In genomic region chr7:958221-959200, GRCh38 we compare ENCODE assay signal across 21 cellular contexts. TPM values are rescaled to one million over a fixed set of nuclear protein-coding genes. Genes with fewer than 3 reads are reported as not detected.
DNase-seq lines count a peak whose midpoint lies in the region; ATAC-seq and TF ChIP-seq lines count a peak whose summit lies in the region.
"Had no signal": no experiment of that assay in that cellular context is flagged by ENCODE, and none has a peak within 500 bp of the region (broad histone marks: within the 10 kb centered on the region; RNA-seq: fewer than 3 reads in every experiment).

No MANE protein-coding gene starts in this region.

- ATAC-seq in left ventricle myocardium superior (no peak), HG02970 (IDR thresholded peaks at IDR 0.05; ENCODE audit: low FRiP score, unreplicated experiment) (no peak)

- peaks cover 2 to 16% (median 6%) of the 10 kb centered on the region in 4 donors for H3K4me1 Mint-ChIP-seq in CD4-positive, alpha-beta memory T cell

- peaks cover 41% of the 10 kb centered on the region for H3K4me1 ChIP-seq in DOHH2 (ENCODE audit: control insufficient read depth, low read length)
- peaks cover 22% of the 10 kb centered on the region for H3K4me1 ChIP-seq in Karpas-422 (ENCODE audit: low read length)
- H3K4me1 ChIP-seq in CD4-positive, alpha-beta memory T cell (ENCODE audit: insufficient read depth, low read length): peaks cover 5% of the 10 kb centered on the region

- H3K36me3 Mint-ChIP-seq in CD4-positive, alpha-beta memory T cell: peaks cover 0 to 2% of the 10 kb centered on the region in 2 donors

- H4K20me1 ChIP-seq in DOHH2 (ENCODE audit: control insufficient read depth, insufficient read depth, low read depth, low read length) (no peaks in the 10 kb centered on the region), Karpas-422 (ENCODE audit: insufficient read depth, low read depth, low read length) (no peaks in the 10 kb centered on the region)

- H3K27ac Mint-ChIP-seq in CD4-positive, alpha-beta memory T cell: no peak overlapping the region

- POLR2A ChIA-PET in CD4-positive, alpha-beta memory T cell (lab: Charles Lee; ENCODE audit: partially characterized antibody): interaction anchor here (2.2 kb wide), 1 partner anchor 16 kb away, joined by 7 read pairs; the partner anchor contains the start of gene COX19

- H3K4me3 ChIP-seq in DOHH2 (ENCODE audit: low read length) (no peak overlapping the region), Karpas-422 (ENCODE audit: low read length) (no peak overlapping the region)
- no peak overlapping the region for H3K4me3 ChIP-seq in CD4-positive, alpha-beta memory T cell (ENCODE audit: low read length in 2 of 2)
- H3K4me3 ChIP-seq: coronary artery, smooth muscle cell had no signal

- H3K79me2 ChIP-seq in DOHH2 (ENCODE audit: control insufficient read depth, low read length): no peaks in the 10 kb centered on the region
- no peaks in the 10 kb centered on the region for H3K79me2 ChIP-seq in Karpas-422 (ENCODE audit: low read length)

- no peak for DNase-seq in Karpas-422
- DNase-seq in left ventricle myocardium superior: peak; percentile 21
- DNase-seq in posterior vena cava (ENCODE audit: low spot score): peak; percentile 71
- DNase-seq in central memory CD4-positive, alpha-beta T cell: no peak
- DNase-seq in CD4-positive, alpha-beta memory T cell: no peak
- DNase-seq: activated CD4-positive, alpha-beta T cell treated with anti-CD3 and anti-CD28 coated beads, Interleukin-2, amount 50 U/mL, for 4 hours; activated CD8-positive, alpha-beta memory T cell treated with anti-CD3 and anti-CD28 coated beads, Interleukin-2, amount 50 U/mL, for 48 hours; activated gamma-delta T cell; DMS79 treated with DMSO at 0.1 percent for 48 hours; midbrain; NCI-H1105 treated with DMSO at 0.1 percent for 48 hours; NCI-H2081 treated with DMSO at 0.1 percent for 48 hours; NCI-H510A; stimulated activated CD4-positive, alpha-beta T cell treated with anti-CD3 and anti-CD28 coated beads, Interleukin-4, amount 100 ng/mL, for 1 hour; stimulated activated naive CD4-positive, alpha-beta T cell had no signal

- H3K27ac ChIP-seq in DOHH2 (ENCODE audit: low read depth, low read length) (no peak overlapping the region), Karpas-422 (ENCODE audit: low read length) (no peak overlapping the region)
- no peak overlapping the region for H3K27ac ChIP-seq in CD4-positive, alpha-beta memory T cell (ENCODE audit: low read depth, low read length)
- H3K27ac ChIP-seq: coronary artery had no signal

- no peak overlapping the region for H3K4me3 Mint-ChIP-seq in CD4-positive, alpha-beta memory T cell
- H3K4me3 Mint-ChIP-seq: neural crest cell had no signal

- H3K9me3 ChIP-seq in DOHH2 (ENCODE audit: control insufficient read depth, insufficient read depth, low read length) (no peaks in the 10 kb centered on the region), Karpas-422 (ENCODE audit: low read length) (no peaks in the 10 kb centered on the region; the same call in 1 of the 2 replicates)
- no peaks in the 10 kb centered on the region for H3K9me3 ChIP-seq in CD4-positive, alpha-beta memory T cell (ENCODE audit: control insufficient read depth in 1 of 2, low read length in 2 of 2)

- H3K9ac ChIP-seq in Karpas-422 (ENCODE audit: low read length): 0 out of 2 replicates have a peak overlapping the region, but pooled peaks have one; percentile 17

- H3K27me3 ChIP-seq in DOHH2 (ENCODE audit: control insufficient read depth, low read length): peaks cover 19% of the 10 kb centered on the region
- H3K27me3 ChIP-seq in Karpas-422 (ENCODE audit: low read length): no peaks in the 10 kb centered on the region
- H3K27me3 ChIP-seq in CD4-positive, alpha-beta memory T cell (ENCODE audit: insufficient read depth, low read length): no peaks in the 10 kb centered on the region

- H3K4me2 ChIP-seq in DOHH2 (ENCODE audit: low read length) (no peak overlapping the region), Karpas-422 (ENCODE audit: low read depth, low read length, poor library complexity, severe bottlenecking) (no peak overlapping the region)
- H3K4me2 ChIP-seq: smooth muscle cell had no signal

- CTCF ChIA-PET in CD4-positive, alpha-beta memory T cell (lab: Charles Lee; ENCODE audit: partially characterized antibody): interaction anchor here (0.7 to 2.2 kb wide), 3 partner anchors 16 to 50 kb away, joined by 3 to 7 read pairs (median 3); no protein-coding TSS in a partner anchor

- H2AFZ ChIP-seq in Karpas-422 (ENCODE audit: low read length): no peak overlapping the region

- peaks cover 4% of the 10 kb centered on the region for H3F3A ChIP-seq in DOHH2 (ENCODE audit: control insufficient read depth, insufficient read depth)

- no peaks in the 10 kb centered on the region for H3K9me3 Mint-ChIP-seq in CD4-positive, alpha-beta memory T cell
- H3K9me3 Mint-ChIP-seq: neural crest cell had no signal

- peak; percentile 5 for TF ChIP-seq CTCF in DOHH2 (IDR thresholded peaks at IDR 0.05; ENCODE audit: low read depth, low read length, poor library complexity, severe bottlenecking)

- intact Hi-C loops in left ventricle myocardium superior (cut with micrococcal nuclease): no loop called here
- intact Hi-C loops in posterior vena cava (cut with DNase I): loop anchor here in 1 of 2 donors (10.0 kb wide), 1 partner anchor 174 kb away; no protein-coding TSS in a partner anchor
- intact Hi-C loops in CD4-positive, alpha-beta memory T cell (cut with micrococcal nuclease): no loop called here

- H3K36me3 ChIP-seq in DOHH2 (ENCODE audit: control insufficient read depth, low read length) (no peaks in the 10 kb centered on the region), Karpas-422 (ENCODE audit: insufficient read depth, low read length) (no peaks in the 10 kb centered on the region)
- H3K36me3 ChIP-seq in CD4-positive, alpha-beta memory T cell (ENCODE audit: insufficient read depth, low read length): no peaks in the 10 kb centered on the region

- peaks cover 8 to 13% of the 10 kb centered on the region in 2 donors for H3K27me3 Mint-ChIP-seq in CD4-positive, alpha-beta memory T cell

- H3K9me2 ChIP-seq in DOHH2 (replicated peaks; ENCODE audit: control insufficient read depth, low read length) (no peaks in the 10 kb centered on the region), Karpas-422 (replicated peaks; ENCODE audit: insufficient read depth, low read length) (no peaks in the 10 kb centered on the region)

RNA-seq across cellular contexts. Expression of gene ADAP1, which starts 4.0 kb away (rescaled TPM):
- not detected in 2 replicates for total RNA-seq in Karpas-422 (2014; rRNA removed; shearing (Covaris generic); ENCODE audit: low replicate concordance)
- total RNA-seq in left ventricle myocardium superior (10.2 TPM), posterior vena cava (10 to 100 TPM; 16.3 to 17.8 TPM)
- 1 to 10 TPM; 9.7 to 10.0 TPM for total RNA-seq in CD4-positive, alpha-beta memory T cell
- polyA plus RNA-seq in CD4-positive, alpha-beta memory T cell: 1 to 10 TPM; 5.1 to 7.9 TPM

RNA-seq across cellular contexts. Expression of gene COX19, which starts 16.8 kb away (rescaled TPM):
- 14.5 and 20.5 TPM in 2 replicates for total RNA-seq in Karpas-422 (2014; rRNA removed; shearing (Covaris generic); ENCODE audit: low replicate concordance)
- 9.6 TPM for total RNA-seq in left ventricle myocardium superior
- 1 to 10 TPM; 5.9 to 8.4 TPM for total RNA-seq in posterior vena cava
- 10 to 100 TPM; 46.2 to 50.0 TPM for total RNA-seq in CD4-positive, alpha-beta memory T cell
- 10 to 100 TPM; 20.5 to 20.8 TPM for polyA plus RNA-seq in CD4-positive, alpha-beta memory T cell

RNA-seq across cellular contexts. Expression of gene CYP2W1, which starts 24.5 kb away (rescaled TPM):
- not detected in 2 replicates for total RNA-seq in Karpas-422 (2014; rRNA removed; shearing (Covaris generic); ENCODE audit: low replicate concordance)
- not detected for total RNA-seq in left ventricle myocardium superior
- not detected for total RNA-seq in posterior vena cava
- total RNA-seq in CD4-positive, alpha-beta memory T cell: not detected
- not detected for polyA plus RNA-seq in CD4-positive, alpha-beta memory T cell
- total RNA-seq: neural crest cell, pulmonary artery endothelial cell, smooth muscle cell had no signal
- polyA plus RNA-seq: smooth muscle cell had no signal

Comparison
In these comparisons a context has a peak if more than half of its experiments do, and no peak if none do; other contexts are left out.
1. DNase-seq: peak in left ventricle myocardium superior (single experiment) and posterior vena cava (single experiment); none in Karpas-422 (single experiment), central memory CD4-positive, alpha-beta T cell (single experiment) and CD4-positive, alpha-beta memory T cell (0 of 5).
2. RNA of gene ADAP1, which starts 4.0 kb away (total RNA-seq): 16.3 to 17.8 TPM in posterior vena cava, 10.2 TPM in left ventricle myocardium superior (single experiment) and 9.7 to 10.0 TPM in CD4-positive, alpha-beta memory T cell; not detected in Karpas-422; every median in the first group is over 10 times any median in the second.